Comparison of ENCODE assay signal across 8 cellular contexts in the genomic region with DNA sequence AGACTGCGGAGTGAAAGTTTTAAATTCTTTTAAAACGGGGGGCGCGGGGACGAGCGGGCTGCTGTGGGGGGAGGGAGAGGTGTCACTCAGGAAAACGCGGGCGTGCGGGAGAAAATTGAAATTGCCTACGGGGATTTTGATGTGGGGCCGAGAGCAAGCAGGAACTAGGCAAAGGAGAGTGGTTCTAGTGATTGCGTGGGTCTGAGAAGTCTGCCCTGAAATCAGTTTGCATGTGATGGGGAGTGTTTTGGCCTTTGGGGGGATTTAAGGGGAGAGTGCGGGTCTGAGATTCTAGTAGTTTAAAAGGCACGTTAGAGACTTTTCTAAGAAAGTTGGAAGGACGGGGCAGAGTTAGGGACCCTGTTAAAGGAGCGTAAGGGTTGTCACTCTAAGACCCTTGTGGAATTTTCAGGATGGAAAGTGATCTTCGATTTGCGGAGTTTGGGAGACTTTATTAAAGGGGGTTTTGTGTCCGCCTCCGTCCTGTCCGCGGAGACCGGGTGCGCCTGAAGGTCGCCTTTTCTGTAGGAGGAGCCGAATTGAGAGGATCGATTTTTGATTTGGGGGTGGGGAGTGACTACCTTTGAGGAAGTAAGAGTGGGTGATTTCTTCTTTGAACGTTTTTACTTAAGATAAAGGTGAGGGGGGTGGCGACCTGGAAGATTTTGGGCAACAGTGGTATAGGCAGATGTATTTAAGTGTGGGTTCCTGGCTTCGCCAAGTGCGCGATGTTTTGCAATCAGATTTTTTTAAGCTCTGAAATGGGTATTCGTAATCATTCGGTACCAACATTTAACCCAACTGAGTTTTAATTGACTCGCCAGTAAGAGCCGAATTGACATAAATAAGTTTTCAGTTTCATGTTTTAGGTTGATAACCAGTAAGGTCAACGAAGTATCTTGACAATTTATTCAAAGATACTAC. TPM values are rescaled to one million over a fixed set of nuclear protein-coding genes. Genes with fewer than 3 reads are reported as not detected.
DNase-seq lines count a peak whose midpoint lies in the region; ATAC-seq and TF ChIP-seq lines count a peak whose summit lies in the region.

No MANE protein-coding gene starts in this region.

- TF ChIP-seq CTCF in 22Rv1 (IDR thresholded peaks at IDR 0.05), result no peak
- no peak for TF ChIP-seq CTCF in osteoblast (IDR thresholded peaks at IDR 0.05; ENCODE audit: extremely low read depth, low read depth, low read length)

- no peaks in the 10 kb centered on the region for H3K9me3 ChIP-seq in osteoblast (ENCODE audit: low read depth, low read length)

- intact Hi-C loops in activated CD4-positive, alpha-beta T cell treated with anti-CD3 and anti-CD28 coated beads, Interleukin-2, amount 10 ng/mL, durations not matched to agents 24 days and 14 days (cut with micrococcal nuclease), result loop anchor here (1.0 to 5.0 kb wide), 10 partner anchors 11 to 581 kb away; a partner anchor contains a TSS

- no peaks in the 10 kb centered on the region for H3K36me3 ChIP-seq in osteoblast (ENCODE audit: insufficient read depth, low read length)

- ATAC-seq in GM19023 (IDR thresholded peaks at IDR 0.05; ENCODE audit: unreplicated experiment) (peak; percentile 1), HG03469 (IDR thresholded peaks at IDR 0.05; ENCODE audit: unreplicated experiment) (no peak)

- peak overlapping the region; percentile 92 for H3K4me2 ChIP-seq in osteoblast (ENCODE audit: insufficient read depth, low read length)

- H3K27ac Mint-ChIP-seq in activated CD4-positive, alpha-beta T cell treated with anti-CD3 and anti-CD28 coated beads, Interleukin-2, amount 10 ng/mL, durations not matched to agents 24 days and 14 days, result no peak overlapping the region

- no peaks in the 10 kb centered on the region for H3K27me3 Mint-ChIP-seq in activated CD4-positive, alpha-beta T cell treated with anti-CD3 and anti-CD28 coated beads, Interleukin-2, amount 10 ng/mL, durations not matched to agents 24 days and 14 days

- H3K36me3 Mint-ChIP-seq in activated CD4-positive, alpha-beta T cell treated with anti-CD3 and anti-CD28 coated beads, Interleukin-2, amount 10 ng/mL, durations not matched to agents 24 days and 14 days (ENCODE audit: low read depth), result peaks cover 29% of the 10 kb centered on the region

- H3K4me1 Mint-ChIP-seq in activated CD4-positive, alpha-beta T cell treated with anti-CD3 and anti-CD28 coated beads, Interleukin-2, amount 10 ng/mL, durations not matched to agents 24 days and 14 days, result peaks cover 35% of the 10 kb centered on the region

- no peak overlapping the region for H3K4me3 Mint-ChIP-seq in activated CD4-positive, alpha-beta T cell treated with anti-CD3 and anti-CD28 coated beads, Interleukin-2, amount 10 ng/mL, durations not matched to agents 24 days and 14 days

- H3K79me2 ChIP-seq in osteoblast (ENCODE audit: insufficient read depth, low read length), result peaks cover 56% of the 10 kb centered on the region

- peak overlapping the region; percentile 79 for H3K4me3 ChIP-seq in osteoblast (ENCODE audit: insufficient read depth, low read length)

- H3K9me3 Mint-ChIP-seq in activated CD4-positive, alpha-beta T cell treated with anti-CD3 and anti-CD28 coated beads, Interleukin-2, amount 10 ng/mL, durations not matched to agents 24 days and 14 days, result no peaks in the 10 kb centered on the region

- peaks cover 15% of the 10 kb centered on the region for H4K20me1 ChIP-seq in osteoblast (ENCODE audit: insufficient read depth, low read length)

- TF ChIP-seq EP300 in Ishikawa (IDR thresholded peaks at IDR 0.05; ENCODE audit: borderline replicate concordance), result no peak

- H3K27me3 ChIP-seq in osteoblast (ENCODE audit: insufficient read depth, low read length), result peaks cover 6% of the 10 kb centered on the region

- peak overlapping the region; percentile 82 for H2AFZ ChIP-seq in osteoblast (ENCODE audit: low read length)

- DNase-seq in activated CD4-positive, alpha-beta T cell treated with anti-CD3 and anti-CD28 coated beads, Interleukin-2, amount 10 ng/mL, durations not matched to agents 24 days and 14 days, result peak; percentile 79
- DNase-seq in fibroblast of gingiva (ENCODE audit: low read depth), result peak; percentile 13
- peak; percentile 61 for DNase-seq in osteoblast (ENCODE audit: insufficient read length, low spot score, missing footprints)
- no peak for DNase-seq in A172 (ENCODE audit: low spot score)

- H3K27ac ChIP-seq in 22Rv1 (peak overlapping the region; percentile 96), osteoblast (ENCODE audit: low read depth, low read length) (peak overlapping the region; percentile 93)

- TF ChIP-seq RAD21 in Ishikawa (IDR thresholded peaks at IDR 0.05; ENCODE audit: low read depth), result no peak

- H3K4me1 ChIP-seq in osteoblast (ENCODE audit: insufficient read depth, low read length), result peaks cover 4% of the 10 kb centered on the region

TF ChIP-seq in Ishikawa, 13 proteins besides CTCF, POLR2A, EP300 and RAD21:
- TF ChIP-seq ZBTB7A (IDR thresholded peaks at IDR 0.05; ENCODE audit: low read depth), result no peak
- TF ChIP-seq CREB1 (IDR thresholded peaks at IDR 0.05; ENCODE audit: low read depth), result no peak
- TF ChIP-seq CEBPB (IDR thresholded peaks at IDR 0.05), result peak; percentile 39; the same call in 1 of the 2 replicates
TF ChIP-seq in Ishikawa: peak in this region for 1.

RNA-seq across cellular contexts. Expression of a gene that starts 1.1 kb away (rescaled TPM):
- 269 TPM in 2 replicates for total RNA-seq in activated CD4-positive, alpha-beta T cell treated with anti-CD3 and anti-CD28 coated beads, Interleukin-2, amount 10 ng/mL, durations not matched to agents 24 days and 14 days
- 12.3 and 17.7 TPM in 2 replicates for total RNA-seq in osteoblast
- 35.1 and 36.7 TPM in 2 replicates for total RNA-seq in A172 (2014; rRNA removed; shearing (Covaris generic))

RNA-seq across cellular contexts. Expression of a gene that starts 56.4 kb away (rescaled TPM):
- total RNA-seq in activated CD4-positive, alpha-beta T cell treated with anti-CD3 and anti-CD28 coated beads, Interleukin-2, amount 10 ng/mL, durations not matched to agents 24 days and 14 days, result 54.0 and 62.4 TPM in 2 replicates
- total RNA-seq in osteoblast, result 65.9 and 72.2 TPM in 2 replicates
- total RNA-seq in A172 (2014; rRNA removed; shearing (Covaris generic)), result 90.4 and 106 TPM in 2 replicates
